ENCODE assay signal across 1 cellular context in genomic region chr15:61155741-61156700, GRCh38.
TF ChIP-seq lines count a peak whose summit lies in the region.

No MANE protein-coding gene starts in this region.

TF ChIP-seq in SK-N-SH treated with all-trans-retinoic acid at 6 μM for 48 hours, 23 proteins besides CTCF, POLR2A, EP300 and RAD21 (continued from another document):
- TF ChIP-seq POU6F1 (CRISPR knock-in tag; IDR thresholded peaks at IDR 0.05; ENCODE audit: borderline replicate concordance, low read depth) (no peak), OSR1 (CRISPR knock-in tag; IDR thresholded peaks at IDR 0.05) (no peak), ZFP30 (CRISPR knock-in tag; IDR thresholded peaks at IDR 0.05) (no peak), TOX (CRISPR knock-in tag; IDR thresholded peaks at IDR 0.05; ENCODE audit: borderline replicate concordance) (no peak), ZNF565 (CRISPR knock-in tag; conservative IDR thresholded peaks at IDR 0.05; ENCODE audit: low read depth) (no peak), PPARA (CRISPR knock-in tag; IDR thresholded peaks at IDR 0.05; ENCODE audit: borderline replicate concordance) (no peak)
